ENCODE assay signal across 1 cellular context in the genomic region with DNA sequence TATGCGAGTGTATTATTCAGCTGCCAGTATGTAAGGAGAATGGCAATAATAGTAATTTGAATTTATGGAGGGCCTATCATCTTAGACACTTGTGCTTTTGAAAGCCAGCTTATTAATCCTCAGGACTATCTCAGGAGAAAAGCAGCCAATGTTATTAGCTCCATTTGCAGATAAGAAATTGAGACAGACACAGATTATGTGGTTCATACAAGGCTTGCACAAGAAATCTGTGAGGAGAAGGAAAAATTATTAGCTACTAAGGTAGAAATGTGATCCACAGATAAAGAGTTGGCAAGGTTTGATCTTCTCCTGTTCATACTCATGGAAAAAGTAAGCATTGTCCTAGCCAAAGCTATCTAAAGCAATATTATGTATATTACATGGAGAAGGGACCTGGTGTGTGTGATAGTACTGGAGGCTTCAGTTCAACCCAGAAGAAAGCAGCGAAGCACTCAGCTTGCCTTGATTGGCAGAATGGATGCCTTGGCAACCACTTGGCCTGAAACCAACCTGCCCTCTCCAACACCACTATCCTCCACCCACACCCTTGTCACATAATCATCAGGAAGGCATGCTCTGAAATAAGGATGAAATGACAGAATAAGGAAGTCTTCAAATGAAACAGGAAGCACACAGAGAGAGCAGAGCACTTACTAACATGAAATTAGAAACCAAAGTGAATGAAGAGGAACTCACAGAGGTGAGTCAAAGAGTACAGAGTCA.
A peak's percentile ranks its signal among the peaks of the same experiment; 100 is the strongest.
TF ChIP-seq lines count a peak whose summit lies in the region.

No MANE protein-coding gene starts in this region.

TF ChIP-seq in GM12878, 131 proteins besides CTCF, POLR2A, EP300 and RAD21 (continued from another document):
- TF ChIP-seq MYB (IDR thresholded peaks at IDR 0.05; ENCODE audit: borderline replicate concordance, low read depth, low read length) (no peak), CBFB (IDR thresholded peaks at IDR 0.05; ENCODE audit: low read depth) (no peak), ETV6 (conservative IDR thresholded peaks at IDR 0.05 in 1 of 2, IDR thresholded peaks at IDR 0.05 in 1 of 2; ENCODE audit: borderline replicate concordance in 1 of 2, low read depth in 1 of 2) (peak in 1 of 2 experiments; percentile 96; a peak in 2 of 4 replicates), NRF1 (conservative IDR thresholded peaks at IDR 0.05; ENCODE audit: low read depth, low read length) (no peak), IRF4 (IDR thresholded peaks at IDR 0.05; ENCODE audit: low read depth, low read length) (0 out of 2 replicates have a peak, but pooled peaks have one; percentile 36), CREB1 (IDR thresholded peaks at IDR 0.05; ENCODE audit: low read depth) (no peak), JUND (IDR thresholded peaks at IDR 0.05; ENCODE audit: low read depth, low read length) (no peak), POLR2AphosphoS5 (IDR thresholded peaks at IDR 0.05; ENCODE audit: low read length) (peak; percentile 58), MXI1 (IDR thresholded peaks at IDR 0.05; ENCODE audit: low read depth, low read length) (peak; percentile 48; the same call in 1 of the 2 replicates), TBL1XR1 (IDR thresholded peaks at IDR 0.05; ENCODE audit: low read depth, low read length) (no peak), SIN3A (IDR thresholded peaks at IDR 0.05; ENCODE audit: low read depth, low read length) (no peak), ZNF622 (IDR thresholded peaks at IDR 0.05) (no peak), NFIC (IDR thresholded peaks at IDR 0.05; ENCODE audit: low read depth, low read length) (peak; percentile 75), RCOR1 (conservative IDR thresholded peaks at IDR 0.05; ENCODE audit: low read depth, low read length) (no peak), HDAC6 (IDR thresholded peaks at IDR 0.05; ENCODE audit: unreplicated experiment) (no peak), NR2F1 (conservative IDR thresholded peaks at IDR 0.05) (no peak), EED (IDR thresholded peaks at IDR 0.05; ENCODE audit: low read depth) (peak; percentile 84), ZSCAN29 (IDR thresholded peaks at IDR 0.05) (no peak)
- TF ChIP-seq, protein P1, sequence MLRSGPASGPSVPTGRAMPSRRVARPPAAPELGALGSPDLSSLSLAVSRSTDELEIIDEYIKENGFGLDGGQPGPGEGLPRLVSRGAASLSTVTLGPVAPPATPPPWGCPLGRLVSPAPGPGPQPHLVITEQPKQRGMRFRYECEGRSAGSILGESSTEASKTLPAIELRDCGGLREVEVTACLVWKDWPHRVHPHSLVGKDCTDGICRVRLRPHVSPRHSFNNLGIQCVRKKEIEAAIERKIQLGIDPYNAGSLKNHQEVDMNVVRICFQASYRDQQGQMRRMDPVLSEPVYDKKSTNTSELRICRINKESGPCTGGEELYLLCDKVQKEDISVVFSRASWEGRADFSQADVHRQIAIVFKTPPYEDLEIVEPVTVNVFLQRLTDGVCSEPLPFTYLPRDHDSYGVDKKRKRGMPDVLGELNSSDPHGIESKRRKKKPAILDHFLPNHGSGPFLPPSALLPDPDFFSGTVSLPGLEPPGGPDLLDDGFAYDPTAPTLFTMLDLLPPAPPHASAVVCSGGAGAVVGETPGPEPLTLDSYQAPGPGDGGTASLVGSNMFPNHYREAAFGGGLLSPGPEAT (IDR thresholded peaks at IDR 0.05; ENCODE audit: low read depth) = peak; percentile 61; the same call in 1 of the 2 replicates
